26 cellular contexts compared by ENCODE assay signal in the genomic region with DNA sequence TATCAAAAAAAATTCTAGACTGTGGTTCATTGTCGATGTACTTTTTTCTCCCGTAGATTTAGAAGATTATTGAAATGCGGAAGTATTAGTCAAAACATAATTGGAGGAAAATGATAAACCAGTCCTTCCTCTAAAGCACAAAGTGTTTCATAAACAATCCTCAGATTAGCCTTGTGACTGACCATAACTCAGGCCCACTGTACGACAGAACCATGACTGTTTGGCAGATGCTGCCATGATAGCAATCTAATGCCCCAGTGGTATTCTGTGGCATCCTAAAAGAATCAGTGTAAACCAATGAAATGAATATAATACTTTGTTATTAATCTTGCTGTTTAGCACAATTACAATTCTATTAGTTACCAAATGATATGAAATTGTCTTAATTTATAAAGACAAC.
"Had no signal": no experiment of that assay in that cellular context is flagged by ENCODE, and none has a peak within 500 bp of the region (broad histone marks: within the 10 kb centered on the region; RNA-seq: fewer than 3 reads in every experiment).

No MANE protein-coding gene starts in this region.

- FAIRE-seq: colon, keratinocyte had no signal

- H3K4me1 ChIP-seq: esophagus muscularis mucosa, heart right ventricle, lower lobe of right lung, psoas muscle, sigmoid colon, tibial nerve, upper lobe of left lung, uterus had no signal

- H3K36me3 ChIP-seq: esophagus muscularis mucosa, heart right ventricle, lower lobe of right lung, ovary, sigmoid colon, thoracic aorta, tibial nerve, upper lobe of left lung, uterus had no signal

- DNase-seq: effector CD8-positive, alpha-beta T cell; endodermal cell; foreskin melanocyte; glutamatergic neuron; heart right ventricle; hypothalamus; left ventricle myocardium superior; lower lobe of right lung; naive thymus-derived CD8-positive, alpha-beta T cell; nephron progenitor cell; occipital lobe; ovary; posterior cingulate gyrus; psoas muscle; right cardiac atrium; sigmoid colon; stimulated activated CD4-positive, alpha-beta T cell treated with anti-CD3 and anti-CD28 coated beads, Interleukin-4, amount 100 ng/mL, for 4 hours; stimulated activated naive CD8-positive, alpha-beta T cell treated with anti-CD3 and anti-CD28 coated beads, Interleukin-15, Interleukin-2, amounts not matched to agents 100 U/mL and 50 U/mL, for 24 hours; substantia nigra; upper lobe of left lung; uterus had no signal

- H3K9me3 ChIP-seq: lower lobe of right lung, ovary, psoas muscle, sigmoid colon, thoracic aorta, upper lobe of left lung, uterus had no signal

- H3K4me3 ChIP-seq: esophagus muscularis mucosa, heart right ventricle, lower lobe of right lung, ovary, psoas muscle, sigmoid colon, thoracic aorta, tibial nerve, upper lobe of left lung, uterus had no signal

- H3K27me3 ChIP-seq: esophagus muscularis mucosa, heart right ventricle, ovary, sigmoid colon, tibial nerve, upper lobe of left lung, uterus had no signal

- H3K27ac ChIP-seq: esophagus muscularis mucosa, heart right ventricle, lower lobe of right lung, ovary, psoas muscle, sigmoid colon, thoracic aorta, tibial nerve, upper lobe of left lung, uterus had no signal
